ENCODE assay signal across 8 cellular contexts in the genomic region with DNA sequence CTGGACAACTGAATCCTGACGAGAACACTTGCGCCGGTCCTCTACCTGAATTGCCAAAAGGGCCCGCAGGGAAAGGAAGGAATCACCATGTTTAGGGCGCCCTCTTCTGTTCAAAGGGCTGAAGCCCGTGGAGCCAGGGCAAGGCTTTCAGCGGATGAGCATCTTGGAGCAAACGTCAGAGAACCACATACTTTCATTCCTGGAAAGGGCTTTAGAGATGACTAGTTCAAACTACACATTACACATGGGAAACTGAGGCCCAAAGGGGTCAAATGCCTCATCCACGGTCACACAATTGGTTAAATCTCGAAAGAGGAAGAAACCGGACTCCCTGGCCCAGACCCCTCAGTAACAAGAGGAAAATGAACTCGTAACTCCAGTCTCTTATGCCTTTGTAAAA. TPM values are rescaled to one million over a fixed set of nuclear protein-coding genes. Genes with fewer than 3 reads are reported as not detected.
DNase-seq lines count a peak whose midpoint lies in the region; ATAC-seq, FAIRE-seq and TF ChIP-seq lines count a peak whose summit lies in the region.

No MANE protein-coding gene starts in this region.

- no peaks in the 10 kb centered on the region for H3K79me2 ChIP-seq in parathyroid adenoma

- TF ChIP-seq CTCF in LNCaP clone FGC (IDR thresholded peaks at IDR 0.05; ENCODE audit: control insufficient read depth, extremely low read depth, insufficient read depth) (peak; percentile 92), parathyroid adenoma (IDR thresholded peaks at IDR 0.05) (peak; percentile 71)

- H3K27me3 ChIP-seq in parathyroid adenoma (ENCODE audit: control insufficient read depth, insufficient read depth, low read length), result no peaks in the 10 kb centered on the region

- ATAC-seq in GM21717 (IDR thresholded peaks at IDR 0.05; ENCODE audit: unreplicated experiment), result no peak

- H3K36me3 ChIP-seq in parathyroid adenoma (ENCODE audit: control insufficient read depth, insufficient read depth, low read length), result no peaks in the 10 kb centered on the region

- peak overlapping the region; percentile 45 for H2AFZ ChIP-seq in parathyroid adenoma

- no peaks in the 10 kb centered on the region for H3K4me1 ChIP-seq in parathyroid adenoma

- H3K4me2 ChIP-seq in parathyroid adenoma (ENCODE audit: low read length), result no peak overlapping the region

- H3K4me3 ChIP-seq in LNCaP clone FGC (ENCODE audit: low read depth, low read length), result no peak overlapping the region
- no peak overlapping the region for H3K4me3 ChIP-seq in parathyroid adenoma (ENCODE audit: low read depth, low read length)

- FAIRE-seq in A204.1 (lab: Jason Lieb, UNC) (peak; percentile 73), GM12892 (lab: Jason Lieb, UNC) (peak; percentile 97)

- no peak overlapping the region for H3K27ac ChIP-seq in parathyroid adenoma

- DNase-seq in GM12892 (ENCODE audit: insufficient read length), result peak; percentile 16
- DNase-seq in LNCaP clone FGC (ENCODE audit: low read depth), result peak; percentile 39
- DNase-seq in RPMI8226, result peak; percentile 81
- peak; percentile 18 for DNase-seq in activated T-helper 9 cell treated with anti-CD3 and anti-CD28 coated beads, Interleukin-2, amount 50 U/mL, for 16 hours (ENCODE audit: low read depth)
- DNase-seq in germinal center (ENCODE audit: low spot score), result peak; percentile 55

- no peak for TF ChIP-seq POLR2A in GM12892 (IDR thresholded peaks at IDR 0.05; ENCODE audit: low read depth, low read length)

- no peaks in the 10 kb centered on the region for H3K9me3 ChIP-seq in parathyroid adenoma (ENCODE audit: control insufficient read depth, low read length)

- H3K9ac ChIP-seq in parathyroid adenoma, result no peak overlapping the region

RNA-seq across cellular contexts. Expression of a gene that starts 11.5 kb away (rescaled TPM):
- polyA plus RNA-seq in GM12892 (2012; ENCODE audit: missing spikeins), result 8.2 TPM

Comparison
In these comparisons a context has a peak if more than half of its experiments do, and no peak if none do; other contexts are left out.
1. DNase-seq: peak in every context shown above with its lines; median percentile 81 in RPMI8226; 55 in germinal center; 39 in LNCaP clone FGC; 18 in activated T-helper 9 cell treated with anti-CD3 and anti-CD28 coated beads, Interleukin-2, amount 50 U/mL, for 16 hours; 16 in GM12892.